Comparison of ENCODE assay signal across 15 cellular contexts in genomic region chr9:70402213-70402612, GRCh38.
"Had no signal": no experiment of that assay in that cellular context is flagged by ENCODE, and none has a peak within 500 bp of the region (broad histone marks: within the 10 kb centered on the region; RNA-seq: fewer than 3 reads in every experiment).

No MANE protein-coding gene starts in this region.

- H3K9me3 Mint-ChIP-seq: activated B cell treated with CpG ODN at 0.5 μM for 24 hours; activated CD4-positive, alpha-beta T cell treated with anti-CD3 and anti-CD28 coated beads, Interleukin-2, amount 10 ng/mL, durations not matched to agents 7 days and 5 days had no signal

- H3K4me3 ChIP-seq: adrenal gland, colonic mucosa, upper lobe of right lung had no signal

- ATAC-seq: activated CD8-positive, alpha-beta memory T cell treated with anti-CD3 and anti-CD28 coated beads, Interleukin-2, amount 10 ng/mL, durations not matched to agents 7 days and 5 days; gastroesophageal sphincter; left ventricle myocardium superior; T-helper 17 cell; upper lobe of right lung had no signal

- DNase-seq: activated B cell treated with CpG ODN at 0.5 μM for 24 hours; activated CD4-positive, alpha-beta T cell treated with anti-CD3 and anti-CD28 coated beads, Interleukin-2, amount 10 ng/mL, durations not matched to agents 7 days and 5 days; activated CD8-positive, alpha-beta memory T cell treated with anti-CD3 and anti-CD28 coated beads, Interleukin-2, amount 10 ng/mL, durations not matched to agents 7 days and 5 days; activated gamma-delta T cell treated with Interleukin-2 at 50 U/mL for 16 hours; adrenal gland; caudate nucleus; colonic mucosa; left ventricle myocardium superior; retina; small intestine; substantia nigra; T-helper 17 cell; upper lobe of right lung had no signal

- H3K36me3 ChIP-seq: adrenal gland, colonic mucosa, upper lobe of right lung had no signal

- H3K27ac Mint-ChIP-seq: activated B cell treated with CpG ODN at 0.5 μM for 24 hours; activated CD4-positive, alpha-beta T cell treated with anti-CD3 and anti-CD28 coated beads, Interleukin-2, amount 10 ng/mL, durations not matched to agents 7 days and 5 days; activated CD8-positive, alpha-beta memory T cell treated with anti-CD3 and anti-CD28 coated beads, Interleukin-2, amount 10 ng/mL, durations not matched to agents 7 days and 5 days had no signal

- H3K27me3 ChIP-seq: adrenal gland, colonic mucosa, gastroesophageal sphincter, upper lobe of right lung had no signal

- H3K27me3 Mint-ChIP-seq: activated B cell treated with CpG ODN at 0.5 μM for 24 hours; activated CD4-positive, alpha-beta T cell treated with anti-CD3 and anti-CD28 coated beads, Interleukin-2, amount 10 ng/mL, durations not matched to agents 7 days and 5 days; activated CD8-positive, alpha-beta memory T cell treated with anti-CD3 and anti-CD28 coated beads, Interleukin-2, amount 10 ng/mL, durations not matched to agents 7 days and 5 days; T-helper 17 cell had no signal

- H3K9ac ChIP-seq: parathyroid adenoma had no signal

- H3K4me3 Mint-ChIP-seq: activated B cell treated with CpG ODN at 0.5 μM for 24 hours; activated CD4-positive, alpha-beta T cell treated with anti-CD3 and anti-CD28 coated beads, Interleukin-2, amount 10 ng/mL, durations not matched to agents 7 days and 5 days; activated CD8-positive, alpha-beta memory T cell treated with anti-CD3 and anti-CD28 coated beads, Interleukin-2, amount 10 ng/mL, durations not matched to agents 7 days and 5 days; T-helper 17 cell had no signal

- H3K9me3 ChIP-seq: adrenal gland, colonic mucosa, gastroesophageal sphincter, upper lobe of right lung had no signal

- H3K27ac ChIP-seq: colonic mucosa, parathyroid adenoma, upper lobe of right lung had no signal
